ENCODE assay signal across 11 cellular contexts in genomic region chr17:57915532-57915931, GRCh38. TPM values are rescaled to one million over a fixed set of nuclear protein-coding genes. Genes with fewer than 3 reads are reported as not detected.
DNase-seq lines count a peak whose midpoint lies in the region; ATAC-seq and TF ChIP-seq lines count a peak whose summit lies in the region.
"Had no signal": no experiment of that assay in that cellular context is flagged by ENCODE, and none has a peak within 500 bp of the region (broad histone marks: within the 10 kb centered on the region; RNA-seq: fewer than 3 reads in every experiment).

No MANE protein-coding gene starts in this region.

- ATAC-seq in effector memory CD8-positive, alpha-beta T cell (replicated peaks) = no peak
- no peak for ATAC-seq in GM21576 (IDR thresholded peaks at IDR 0.05; ENCODE audit: unreplicated experiment)

- H3K4me1 ChIP-seq in right atrium auricular region (peaks cover 0 to 86% of the 10 kb centered on the region in 2 donors), prostate gland (replicated peaks) (peaks cover 34% of the 10 kb centered on the region)

- H3K27me3 Mint-ChIP-seq in effector memory CD8-positive, alpha-beta T cell = peaks cover 0 to 11% of the 10 kb centered on the region in 2 donors

- H3K4me3 ChIP-seq in right atrium auricular region (no peak overlapping the region), prostate gland (no peak overlapping the region)
- H3K4me3 ChIP-seq: HAP-1 had no signal

- peak; percentile 53 for DNase-seq in ELF-1 (ENCODE audit: low read depth, low spot score)
- no peak for DNase-seq in right atrium auricular region (ENCODE audit: low spot score)
- no peak for DNase-seq in prostate gland (ENCODE audit: low spot score)
- DNase-seq in effector memory CD8-positive, alpha-beta T cell = no peak
- DNase-seq in inferior parietal cortex (ENCODE audit: extremely low spot score) = no peak
- no peak for DNase-seq in HT-29 (ENCODE audit: low spot score)
- DNase-seq: erythroblast had no signal

- no peaks in the 10 kb centered on the region for H3K27me3 ChIP-seq in right atrium auricular region
- no peaks in the 10 kb centered on the region for H3K27me3 ChIP-seq in prostate gland (replicated peaks; ENCODE audit: insufficient read depth)

- TF ChIP-seq POLR2A in prostate gland (IDR thresholded peaks at IDR 0.05) = no peak

- H3K36me3 ChIP-seq in right atrium auricular region = no peaks in the 10 kb centered on the region
- no peaks in the 10 kb centered on the region for H3K36me3 ChIP-seq in prostate gland
- H3K36me3 ChIP-seq: HAP-1 had no signal

- 35% methylated on average over 10 of the region's 10 CpGs for WGBS in prostate gland

- peak overlapping the region; percentile 95 for H3K27ac ChIP-seq in angular gyrus (ENCODE audit: low read depth, low read length)
- peak overlapping the region; percentile 70 to 86 for H3K27ac ChIP-seq in right atrium auricular region
- H3K27ac ChIP-seq in prostate gland = peak overlapping the region; percentile 47 to 62
- H3K27ac ChIP-seq: C4-2B had no signal

- no peaks in the 10 kb centered on the region for H3K36me3 Mint-ChIP-seq in effector memory CD8-positive, alpha-beta T cell (ENCODE audit: insufficient read depth)

- H3K4me3 Mint-ChIP-seq in effector memory CD8-positive, alpha-beta T cell = no peak overlapping the region

- no peaks in the 10 kb centered on the region for H3K9me3 ChIP-seq in right atrium auricular region
- H3K9me3 ChIP-seq in prostate gland = no peaks in the 10 kb centered on the region
- H3K9me3 ChIP-seq: HAP-1 had no signal

- H3K9me3 Mint-ChIP-seq in effector memory CD8-positive, alpha-beta T cell = no peaks in the 10 kb centered on the region

- intact Hi-C loops in prostate gland (cut with DNase I) = no loop called here

- no peak overlapping the region for H3K27ac Mint-ChIP-seq in effector memory CD8-positive, alpha-beta T cell

- no peaks in the 10 kb centered on the region for H3K4me1 Mint-ChIP-seq in effector memory CD8-positive, alpha-beta T cell (ENCODE audit: low read depth in 2 of 2)

- TF ChIP-seq CTCF in right atrium auricular region (IDR thresholded peaks at IDR 0.05) (no peak), prostate gland (IDR thresholded peaks at IDR 0.05) (no peak)

RNA-seq across cellular contexts. Expression of gene CUEDC1, which starts 39.7 kb away (rescaled TPM):
- total RNA-seq in right atrium auricular region = 10 to 100 TPM; 32.5 to 33.3 TPM
- 10 to 100 TPM; 33.0 to 44.9 TPM for total RNA-seq in prostate gland
- total RNA-seq in HT-29 (2014; rRNA removed; shearing (Covaris generic)) = 37.6 and 45.5 TPM in 2 replicates
